Comparison of ENCODE assay signal across 26 cellular contexts in the genomic region with DNA sequence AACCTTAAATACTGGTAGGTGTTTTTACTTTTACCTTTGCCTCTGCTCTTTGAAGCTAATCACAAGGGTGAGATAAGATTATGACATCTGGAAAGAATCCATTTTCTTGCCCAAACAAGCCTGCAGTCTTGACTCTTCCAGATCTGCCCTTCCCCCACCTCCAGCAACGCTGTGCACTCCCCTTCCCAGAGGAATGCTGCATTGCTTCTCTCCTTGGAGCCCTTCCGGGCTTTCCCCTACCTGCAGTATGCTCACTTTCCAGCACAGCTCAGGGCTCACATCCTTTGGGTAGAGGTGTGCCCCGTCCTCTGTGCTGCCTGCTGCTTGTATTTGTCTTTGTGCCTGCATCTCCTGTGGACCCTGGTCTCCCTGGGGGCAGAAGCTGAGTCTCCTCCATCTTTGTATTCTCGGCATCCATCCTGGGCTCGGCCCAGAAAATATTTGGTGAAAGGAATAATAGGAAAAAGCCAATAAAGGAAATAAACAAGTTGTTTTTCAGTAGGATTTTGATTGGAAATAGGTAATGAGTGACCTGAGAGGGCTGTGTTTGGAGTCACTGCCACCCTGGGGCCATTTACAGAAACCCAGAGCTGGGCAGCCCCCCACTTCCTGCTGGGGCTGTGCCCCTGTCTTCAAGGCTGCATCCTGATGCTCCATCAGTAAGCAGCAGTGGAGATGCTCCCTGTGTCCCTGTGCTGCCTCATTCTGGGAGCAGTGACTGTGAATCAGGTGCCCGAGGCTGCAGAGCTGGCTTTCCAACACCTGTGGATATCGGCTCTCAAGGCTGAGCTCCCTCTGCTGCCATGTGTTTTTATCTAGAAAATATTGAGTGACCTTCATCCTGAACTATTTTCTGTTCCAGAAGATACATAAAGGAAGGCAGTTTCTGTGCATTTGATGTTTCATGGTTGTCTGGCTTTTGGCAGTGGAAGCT.
DNase-seq lines count a peak whose midpoint lies in the region; ATAC-seq and TF ChIP-seq lines count a peak whose summit lies in the region.
"Had no signal": no experiment of that assay in that cellular context is flagged by ENCODE, and none has a peak within 500 bp of the region (broad histone marks: within the 10 kb centered on the region; RNA-seq: fewer than 3 reads in every experiment).

No MANE protein-coding gene starts in this region.

- no peak overlapping the region for H3K4ac ChIP-seq in mesendoderm (ENCODE audit: low read depth, low read length)

- no peak overlapping the region for H4K5ac ChIP-seq in mesendoderm (ENCODE audit: low read length)

- no peak overlapping the region for H3K4me3 ChIP-seq in mesendoderm (ENCODE audit: low read length)
- H3K4me3 ChIP-seq: ascending aorta, GM12878, left lung, sigmoid colon had no signal

- H3K79me2 ChIP-seq in mesendoderm (ENCODE audit: control insufficient read depth, insufficient read depth, low read length) = no peaks in the 10 kb centered on the region

- H3K79me1 ChIP-seq in mesendoderm (ENCODE audit: low read length) = no peaks in the 10 kb centered on the region

- no peak for TF ChIP-seq CTCF in chondrocyte (IDR thresholded peaks at IDR 0.05)

- H3K27ac ChIP-seq in mesendoderm (ENCODE audit: low read depth, low read length) = no peak overlapping the region
- H3K27ac ChIP-seq: 22Rv1, ascending aorta, left lung, sigmoid colon had no signal

- peaks cover 14% of the 10 kb centered on the region for H3K36me3 Mint-ChIP-seq in chondrocyte (ENCODE audit: low read depth)

- WGBS in mesendoderm (ENCODE audit: extremely low coverage, insufficient coverage, low lambda C conversion rate) = no CpG with 5 or more reads among the region's 7 CpGs

- H3K27me3 ChIP-seq in mesendoderm (ENCODE audit: insufficient read depth, low read length, poor library complexity) = no peaks in the 10 kb centered on the region
- H3K27me3 ChIP-seq: ascending aorta, left lung, sigmoid colon had no signal

- H3K56ac ChIP-seq in mesendoderm (ENCODE audit: low read length) = no peak overlapping the region

- no peak overlapping the region for H3K27ac Mint-ChIP-seq in chondrocyte (ENCODE audit: unreplicated experiment)
- H3K27ac Mint-ChIP-seq: activated B cell treated with CpG ODN at 0.5 μM for 24 hours; activated naive CD4-positive, alpha-beta T cell treated with anti-CD3 and anti-CD28 coated beads, Interleukin-2, amount 10 ng/mL, durations not matched to agents 7 days and 5 days; progenitor cell of endocrine pancreas; type B pancreatic cell had no signal

- H3K36me3 ChIP-seq in mesendoderm (ENCODE audit: control insufficient read depth, insufficient read depth, low read length) = no peaks in the 10 kb centered on the region

- H2AK5ac ChIP-seq in mesendoderm (ENCODE audit: low read length) = no peak overlapping the region

- H3K4me1 ChIP-seq in mesendoderm (ENCODE audit: control insufficient read depth, low read depth, low read length) = peaks cover 2% of the 10 kb centered on the region
- H3K4me1 ChIP-seq: ascending aorta, left lung had no signal

- no peak overlapping the region for H3K9ac ChIP-seq in mesendoderm (ENCODE audit: low read length)

- H2BK15ac ChIP-seq in mesendoderm (replicated peaks; ENCODE audit: low read depth) = no peak overlapping the region

- ATAC-seq in HG03159 (IDR thresholded peaks at IDR 0.05; ENCODE audit: unreplicated experiment) = no peak
- ATAC-seq in GM21381 (IDR thresholded peaks at IDR 0.05; ENCODE audit: unreplicated experiment) = no peak
- ATAC-seq: effector memory CD8-positive, alpha-beta T cell; GM12878; HepG2; left lung had no signal

- H3K27me3 Mint-ChIP-seq in chondrocyte (ENCODE audit: low read depth) = no peaks in the 10 kb centered on the region
- H3K27me3 Mint-ChIP-seq: activated B cell treated with CpG ODN at 0.5 μM for 24 hours; activated naive CD4-positive, alpha-beta T cell treated with anti-CD3 and anti-CD28 coated beads, Interleukin-2, amount 10 ng/mL, durations not matched to agents 7 days and 5 days; CD8-positive, alpha-beta memory T cell; effector memory CD8-positive, alpha-beta T cell; type B pancreatic cell had no signal

- H2BK5ac ChIP-seq in mesendoderm (ENCODE audit: low read length) = no peak overlapping the region

- H3K4me2 ChIP-seq in mesendoderm (ENCODE audit: low read length) = no peak overlapping the region

- no peak overlapping the region for H4K8ac ChIP-seq in mesendoderm (ENCODE audit: low read depth, low read length)

- peaks cover 19% of the 10 kb centered on the region for H3K4me1 Mint-ChIP-seq in chondrocyte (ENCODE audit: low read depth)
- H3K4me1 Mint-ChIP-seq: activated B cell treated with CpG ODN at 0.5 μM for 24 hours; activated naive CD4-positive, alpha-beta T cell treated with anti-CD3 and anti-CD28 coated beads, Interleukin-2, amount 10 ng/mL, durations not matched to agents 7 days and 5 days had no signal

- H3K9me3 Mint-ChIP-seq in chondrocyte (ENCODE audit: low read depth) = no peaks in the 10 kb centered on the region
- H3K9me3 Mint-ChIP-seq: activated B cell treated with CpG ODN at 0.5 μM for 24 hours; activated naive CD4-positive, alpha-beta T cell treated with anti-CD3 and anti-CD28 coated beads, Interleukin-2, amount 10 ng/mL, durations not matched to agents 7 days and 5 days; CD8-positive, alpha-beta memory T cell; effector memory CD8-positive, alpha-beta T cell; type B pancreatic cell had no signal

- H2BK120ac ChIP-seq in mesendoderm (ENCODE audit: low read depth, low read length) = no peak overlapping the region

- DNase-seq in DMS 273 (lab: John Stamatoyannopoulos, UW; ENCODE audit: unreplicated experiment) (peak; percentile 55), DMS 273 treated with DMSO at 0.1 percent for 48 hours (lab: John Stamatoyannopoulos, UW) (no peak), NCI-H2171 (lab: John Stamatoyannopoulos, UW) (peak; percentile 60), chondrocyte (ENCODE audit: low spot score) (peak; percentile 51), mesendoderm (peak; percentile 81), NCI-H187 (lab: John Stamatoyannopoulos, UW) (no peak)
- DNase-seq: activated B cell treated with CpG ODN at 0.5 μM for 24 hours; activated CD4-positive, alpha-beta T cell treated with anti-CD3 and anti-CD28 coated beads, Interleukin-2, amount 50 U/mL, for 4 hours; activated naive CD4-positive, alpha-beta T cell treated with anti-CD3 and anti-CD28 coated beads, Interleukin-2, amount 10 ng/mL, durations not matched to agents 7 days and 5 days; activated T-cell treated with anti-CD3 and anti-CD28 coated beads, Interleukin-2, amount 50 U/mL, for 1 hour; CD8-positive, alpha-beta memory T cell; effector memory CD8-positive, alpha-beta T cell; left lung; NCI-H1092 treated with DMSO at 0.1 percent for 48 hours; NCI-H524; sigmoid colon; stimulated activated CD4-positive, alpha-beta T cell treated with anti-CD3 and anti-CD28 coated beads, Interleukin-15, amount 100 ng/mL, for 24 hours; T1000 had no signal

- no peak overlapping the region for H3K4me3 Mint-ChIP-seq in chondrocyte (ENCODE audit: unreplicated experiment)
- H3K4me3 Mint-ChIP-seq: activated B cell treated with CpG ODN at 0.5 μM for 24 hours; activated naive CD4-positive, alpha-beta T cell treated with anti-CD3 and anti-CD28 coated beads, Interleukin-2, amount 10 ng/mL, durations not matched to agents 7 days and 5 days; CD8-positive, alpha-beta memory T cell; effector memory CD8-positive, alpha-beta T cell; type B pancreatic cell had no signal

- H3K23ac ChIP-seq in mesendoderm (ENCODE audit: low read length) = no peak overlapping the region

- no peak overlapping the region for H3K18ac ChIP-seq in mesendoderm (ENCODE audit: low read length)

Comparison
In these comparisons a context has a peak if more than half of its experiments do, and no peak if none do; other contexts are left out.
1. DNase-seq: peak in DMS 273 (single experiment), NCI-H2171 (single experiment), chondrocyte (single experiment) and mesendoderm (single experiment); none in DMS 273 treated with DMSO at 0.1 percent for 48 hours (single experiment) and NCI-H187 (0 of 2).